24 cellular contexts compared by ENCODE assay signal in the genomic region with DNA sequence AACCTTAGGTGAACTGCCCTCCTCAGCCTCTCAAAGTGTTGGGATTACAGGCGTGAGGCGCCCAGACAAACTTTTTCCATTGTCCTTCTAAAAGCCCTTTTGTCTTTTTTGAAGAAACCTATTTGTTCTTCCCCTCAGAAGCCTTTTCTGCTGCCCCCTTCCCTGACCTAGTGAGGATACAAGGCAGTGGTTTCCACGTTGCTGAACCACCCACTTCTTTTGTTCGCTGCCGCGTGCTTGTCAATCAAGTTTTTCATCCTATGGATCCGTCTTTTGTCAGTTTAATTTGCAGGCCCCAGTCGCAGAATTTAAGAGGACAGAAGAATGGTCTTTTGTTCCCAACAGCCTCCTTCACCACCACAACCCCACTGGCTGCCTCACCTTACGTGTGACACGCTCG. TPM values are rescaled to one million over a fixed set of nuclear protein-coding genes. Genes with fewer than 3 reads are reported as not detected.
A peak's percentile ranks its signal among the peaks of the same experiment; 100 is the strongest.
DNase-seq lines count a peak whose midpoint lies in the region; ATAC-seq and TF ChIP-seq lines count a peak whose summit lies in the region.
"Had no signal": no experiment of that assay in that cellular context is flagged by ENCODE, and none has a peak within 500 bp of the region (broad histone marks: within the 10 kb centered on the region; RNA-seq: fewer than 3 reads in every experiment).

No MANE protein-coding gene starts in this region.

- peak overlapping the region; percentile 30 for H2BK15ac ChIP-seq in neuronal stem cell (ENCODE audit: low read length)

- intact Hi-C loops in esophagus muscularis mucosa (cut with DNase I) = no loop called here

- WGBS in neuronal stem cell (ENCODE audit: extremely low coverage in 2 of 2, insufficient read length in 2 of 2, insufficient replicate concordance in 1 of 2), 2 donors = no CpG with 5 or more reads among the region's 11 CpGs
- 85% methylated on average over 11 of the region's 11 CpGs for WGBS in esophagus muscularis mucosa

- no peak overlapping the region for H2AK5ac ChIP-seq in neuronal stem cell (ENCODE audit: low read depth, low read length)

- ATAC-seq in GM23338 = peak; percentile 51
- no peak for ATAC-seq in T-helper 17 cell
- ATAC-seq: A549; CD8-positive, alpha-beta T cell; GM12878; HCT116 had no signal

- no peaks in the 10 kb centered on the region for H3K9me3 Mint-ChIP-seq in GM23338
- H3K9me3 Mint-ChIP-seq: CD4-positive, CD25-positive, alpha-beta regulatory T cell; CD8-positive, alpha-beta T cell had no signal

- no peak for TF ChIP-seq POLR2A in esophagus muscularis mucosa (IDR thresholded peaks at IDR 0.05; ENCODE audit: low read depth)

- no peak overlapping the region for H4K8ac ChIP-seq in neuronal stem cell (ENCODE audit: low read depth, low read length)

- H3K79me2 ChIP-seq in GM23338 (replicated peaks; ENCODE audit: insufficient read depth) = no peaks in the 10 kb centered on the region

- H3F3A ChIP-seq in GM23338 (replicated peaks; ENCODE audit: low read depth) = no peaks in the 10 kb centered on the region

- H3K27ac Mint-ChIP-seq in GM23338 = no peak overlapping the region
- peak overlapping the region; percentile 61 for H3K27ac Mint-ChIP-seq in T-helper 17 cell
- H3K27ac Mint-ChIP-seq: CD8-positive, alpha-beta T cell had no signal

- H3K4me2 ChIP-seq in GM23338 (no peak overlapping the region), neuronal stem cell (ENCODE audit: insufficient read depth, low read length, poor library complexity, severe bottlenecking) (peak overlapping the region; percentile 19)
- H3K4me2 ChIP-seq: A549 had no signal

- H3K79me1 ChIP-seq in neuronal stem cell (ENCODE audit: low read depth, low read length) = peaks cover 3% of the 10 kb centered on the region

- no peak overlapping the region for H3K23ac ChIP-seq in neuronal stem cell (ENCODE audit: low read depth, low read length, poor library complexity)

- H3K36me3 ChIP-seq in GM23338 (ENCODE audit: insufficient read depth) (no peaks in the 10 kb centered on the region), neuronal stem cell (replicated peaks in 1 of 2; ENCODE audit: control insufficient read depth in 2 of 2, insufficient read depth in 2 of 2, low read length in 2 of 2) (no peaks in the 10 kb centered on the region), esophagus muscularis mucosa (no peaks in the 10 kb centered on the region)
- H3K36me3 ChIP-seq: BE2C had no signal

- TF ChIP-seq CTCF in GM23338 (conservative IDR thresholded peaks at IDR 0.05; ENCODE audit: low read depth in 2 of 2) (no peak), coronary artery (IDR thresholded peaks at IDR 0.05) (no peak), esophagus muscularis mucosa (IDR thresholded peaks at IDR 0.05) (no peak)

- no peak overlapping the region for H2BK120ac ChIP-seq in neuronal stem cell (ENCODE audit: low read depth, low read length)

- no peaks in the 10 kb centered on the region for H4K20me1 ChIP-seq in GM23338 (replicated peaks; ENCODE audit: insufficient read depth)

- H3K18ac ChIP-seq in neuronal stem cell (ENCODE audit: low read length) = peak overlapping the region; percentile 74

- H2BK12ac ChIP-seq in neuronal stem cell (ENCODE audit: low read length) = no peak overlapping the region

- H4K91ac ChIP-seq in neuronal stem cell (ENCODE audit: low read depth, low read length, poor library complexity) = no peak overlapping the region

- no peak overlapping the region for H3K4ac ChIP-seq in neuronal stem cell (ENCODE audit: low read length)

- H3K27me3 Mint-ChIP-seq in GM23338 (ENCODE audit: insufficient read depth, low read depth, poor library complexity) (peaks cover 6% of the 10 kb centered on the region), T-helper 17 cell (no peaks in the 10 kb centered on the region)

- DNase-seq in NCI-H748 (lab: John Stamatoyannopoulos, UW; ENCODE audit: unreplicated experiment) (peak; percentile 16), NCI-H748 treated with DMSO at 0.1 percent for 48 hours (lab: John Stamatoyannopoulos, UW) (no peak), GM23338 (ENCODE audit: low spot score) (no peak), T-helper 17 cell (no peak), neuronal stem cell (ENCODE audit: low spot score) (peak; percentile 68), coronary artery (ENCODE audit: low spot score) (no peak), medulla oblongata (ENCODE audit: extremely low spot score) (no peak), esophagus muscularis mucosa (ENCODE audit: extremely low spot score) (no peak)
- DNase-seq: 8988T; ACHN; AML-193; BE2C; Caco-2; CD4-positive, CD25-positive, alpha-beta regulatory T cell; DMS153; DND-41; GDM1; H9 had no signal

- no peaks in the 10 kb centered on the region; the same call in 1 of the 3 replicates for H3K4me1 Mint-ChIP-seq in GM23338
- peaks cover 5% of the 10 kb centered on the region for H3K4me1 Mint-ChIP-seq in T-helper 17 cell

- H3K4me1 ChIP-seq in GM23338 (ENCODE audit: insufficient read depth) (no peaks in the 10 kb centered on the region), neuronal stem cell (ENCODE audit: control insufficient read depth in 2 of 2, insufficient read depth in 1 of 2, low read depth in 1 of 2, low read length in 2 of 2) (peaks cover 3% of the 10 kb centered on the region in 2 donors), esophagus muscularis mucosa (peaks cover 3 to 23% (median 11%) of the 10 kb centered on the region in 4 donors)
- H3K4me1 ChIP-seq: A549, Caco-2 had no signal

- no peak overlapping the region for H2BK5ac ChIP-seq in neuronal stem cell (ENCODE audit: low read length)

- H3K9me3 ChIP-seq in T-helper 17 cell (ENCODE audit: control insufficient read depth, low read length, poor library complexity, severe bottlenecking) (no peaks in the 10 kb centered on the region), neuronal stem cell (replicated peaks in 1 of 2; ENCODE audit: control insufficient read depth in 2 of 2, insufficient read depth in 1 of 2, low read depth in 1 of 2, low read length in 2 of 2) (peaks cover 6 to 15% of the 10 kb centered on the region in 2 donors), esophagus muscularis mucosa (no peaks in the 10 kb centered on the region)
- H3K9me3 ChIP-seq: BE2C, Caco-2 had no signal

- TF ChIP-seq EP300 in esophagus muscularis mucosa (IDR thresholded peaks at IDR 0.05) = no peak

- no peaks in the 10 kb centered on the region for H3K9me2 ChIP-seq in GM23338 (ENCODE audit: insufficient read depth)

- H3K4me3 ChIP-seq in GM23338 (no peak overlapping the region), neuronal stem cell (ENCODE audit: low read length in 2 of 2) (no peak overlapping the region), coronary artery (no peak overlapping the region), esophagus muscularis mucosa (no peak overlapping the region)
- H3K4me3 ChIP-seq: A549, GM12878 had no signal

- no peaks in the 10 kb centered on the region for H3K27me3 ChIP-seq in GM23338 (ENCODE audit: insufficient read depth)
- peaks cover 0 to 19% (median 0%) of the 10 kb centered on the region in 3 experiments for H3K27me3 ChIP-seq in neuronal stem cell (ENCODE audit: control insufficient read depth in 3 of 3, insufficient read depth in 3 of 3, low read depth in 1 of 3, low read length in 3 of 3)
- H3K27me3 ChIP-seq in esophagus muscularis mucosa = peaks cover 0 to 99% (median 15%) of the 10 kb centered on the region in 4 donors

- no peak overlapping the region for H3K14ac ChIP-seq in neuronal stem cell (ENCODE audit: low read length)

- H3K27ac ChIP-seq in GM23338 (ENCODE audit: low read depth) (no peak overlapping the region), neuronal stem cell (replicated peaks; ENCODE audit: low read length) (peak overlapping the region; percentile 63), coronary artery (no peak overlapping the region), esophagus muscularis mucosa (replicated peaks in 1 of 4) (no peak overlapping the region)
- H3K27ac ChIP-seq: A549, C4-2B had no signal

- H3K9ac ChIP-seq in neuronal stem cell (ENCODE audit: low read depth, low read length, poor library complexity) = peak overlapping the region; percentile 63

- H2AFZ ChIP-seq in GM23338 (0 out of 2 replicates have a peak overlapping the region, but pooled peaks have one; percentile 24), neuronal stem cell (ENCODE audit: low read length) (no peak overlapping the region)

- H3K36me3 Mint-ChIP-seq in GM23338 (ENCODE audit: low read depth) (no peaks in the 10 kb centered on the region), T-helper 17 cell (ENCODE audit: low read depth) (no peaks in the 10 kb centered on the region)
- H3K36me3 Mint-ChIP-seq: CD4-positive, CD25-positive, alpha-beta regulatory T cell; CD8-positive, alpha-beta T cell had no signal

- H3K4me3 Mint-ChIP-seq in GM23338 (no peak overlapping the region), T-helper 17 cell (no peak overlapping the region)
- H3K4me3 Mint-ChIP-seq: CD4-positive, CD25-positive, alpha-beta regulatory T cell; CD8-positive, alpha-beta T cell; H9 had no signal

TF ChIP-seq in GM23338, 12 proteins besides CTCF, POLR2A, EP300 and RAD21:
- TF ChIP-seq ZNF114 (CRISPR knock-in tag; IDR thresholded peaks at IDR 0.05) (no peak), EZH2phosphoT487 (IDR thresholded peaks at IDR 0.05; ENCODE audit: unreplicated experiment) (no peak), NANOG (IDR thresholded peaks at IDR 0.05; ENCODE audit: borderline replicate concordance) (no peak), POLR2AphosphoS5 (IDR thresholded peaks at IDR 0.05; ENCODE audit: low read depth) (no peak)

RNA-seq across cellular contexts. Expression of gene GNG13, which starts 20.2 kb away (rescaled TPM):
- total RNA-seq in GM23338 (2014; rRNA removed; shearing (Covaris generic)) = not detected in 2 replicates
- polyA plus RNA-seq in GM23338 (2016; fragmentation: Nextera tagmentation; extraction: Ambion mirVana) = 0.29 and 0.30 TPM in 2 replicates
- not detected for total RNA-seq in T-helper 17 cell
- polyA plus RNA-seq in neuronal stem cell (2013, experiment 1 of 2) = 0.52 TPM
- 0.51 TPM for polyA plus RNA-seq in neuronal stem cell (2013, experiment 2 of 2)
- not detected for total RNA-seq in esophagus muscularis mucosa
- total RNA-seq: Caco-2; CD4-positive, CD25-positive, alpha-beta regulatory T cell; CD8-positive, alpha-beta T cell; GM12878; H4; H9 had no signal
- polyA plus RNA-seq: CD4-positive, CD25-positive, alpha-beta regulatory T cell; GM12878 had no signal

RNA-seq across cellular contexts. Expression of gene CHTF18, which starts 32.3 kb away (rescaled TPM):
- total RNA-seq in GM23338 (2014; rRNA removed; shearing (Covaris generic)) = 108 and 129 TPM in 2 replicates
- polyA plus RNA-seq in GM23338 (2016; fragmentation: Nextera tagmentation; extraction: Ambion mirVana) = 61.3 and 69.2 TPM in 2 replicates
- total RNA-seq in T-helper 17 cell (10 to 100 TPM; 21.1 to 22.4 TPM), esophagus muscularis mucosa (1 to 10 TPM; 2.0 to 8.8 (median 3.4) TPM)
- polyA plus RNA-seq in neuronal stem cell (2013, experiment 1 of 2) = 77.3 TPM
- 69.6 TPM for polyA plus RNA-seq in neuronal stem cell (2013, experiment 2 of 2)

RNA-seq across cellular contexts. Expression of gene RPUSD1, which starts 32.5 kb away (rescaled TPM):
- 41.9 and 79.5 TPM in 2 replicates for total RNA-seq in GM23338 (2014; rRNA removed; shearing (Covaris generic))
- polyA plus RNA-seq in GM23338 (2016; fragmentation: Nextera tagmentation; extraction: Ambion mirVana) = 19.1 and 20.7 TPM in 2 replicates
- total RNA-seq in T-helper 17 cell = 10 to 100 TPM; 14.9 to 17.1 TPM
- polyA plus RNA-seq in neuronal stem cell (2013, experiment 1 of 2) = 14.5 TPM
- polyA plus RNA-seq in neuronal stem cell (2013, experiment 2 of 2) = 15.3 TPM
- total RNA-seq in esophagus muscularis mucosa = 10 to 100 TPM; 10.4 to 29.1 (median 20.4) TPM

Comparison
In these comparisons a context has a peak if more than half of its experiments do, and no peak if none do; other contexts are left out.
1. DNase-seq: peak in NCI-H748 (single experiment) and neuronal stem cell (single experiment); none in NCI-H748 treated with DMSO at 0.1 percent for 48 hours (single experiment), GM23338 (single experiment), T-helper 17 cell (0 of 3), coronary artery (single experiment), medulla oblongata (single experiment) and esophagus muscularis mucosa (single experiment).